Comparison of ENCODE assay signal across 17 cellular contexts in genomic region chr12:120726961-120727360, GRCh38. TPM values are rescaled to one million over a fixed set of nuclear protein-coding genes. Genes with fewer than 3 reads are reported as not detected.
DNase-seq lines count a peak whose midpoint lies in the region; ATAC-seq and TF ChIP-seq lines count a peak whose summit lies in the region.
"Had no signal": no experiment of that assay in that cellular context is flagged by ENCODE, and none has a peak within 500 bp of the region (broad histone marks: within the 10 kb centered on the region; RNA-seq: fewer than 3 reads in every experiment).

No MANE protein-coding gene starts in this region.

- peak overlapping the region; percentile 88 for H3K4me2 ChIP-seq in DND-41 (ENCODE audit: insufficient read depth, low read length)
- H3K4me2 ChIP-seq: KMS-11 had no signal

- H3K36me3 ChIP-seq in CD4-positive, CD25-positive, alpha-beta regulatory T cell (ENCODE audit: control insufficient read depth, insufficient read depth, low read length): peaks cover 16% of the 10 kb centered on the region
- H3K36me3 ChIP-seq in DND-41 (ENCODE audit: insufficient read depth, low read length) (peaks cover 38% of the 10 kb centered on the region), duodenal mucosa (ENCODE audit: control insufficient read depth in 1 of 2, insufficient read depth in 2 of 2, low read length in 2 of 2) (peaks cover 14 to 51% of the 10 kb centered on the region in 2 donors)
- H3K36me3 ChIP-seq: ovary had no signal

- intact Hi-C loops in natural killer cell (cut with micrococcal nuclease) (loop anchor here (5.0 kb wide), 1 partner anchor 145 kb away; the partner anchor contains the start of gene POP5), head of caudate nucleus (cut with DNase I) (loop anchor here (10.0 kb wide), 1 partner anchor 178 kb away; the partner anchor contains the start of gene SPPL3)

- TF ChIP-seq CTCF in DND-41 (IDR thresholded peaks at IDR 0.05; ENCODE audit: borderline replicate concordance, extremely low read depth, low read length, poor library complexity, severe bottlenecking) (no peak), natural killer cell (IDR thresholded peaks at IDR 0.05) (no peak)

- DNase-seq in CD4-positive, CD25-positive, alpha-beta regulatory T cell: no peak
- DNase-seq in DND-41 (no peak), natural killer cell (no peak), DMS153 (lab: John Stamatoyannopoulos, UW) (no peak), head of caudate nucleus (no peak)
- DNase-seq: activated CD4-positive, alpha-beta memory T cell treated with anti-CD3 and anti-CD28 coated beads for 36 hours; activated effector memory CD4-positive, alpha-beta T cell treated with Interleukin-2 at 50 U/mL for 16 hours; DMS53; NCI-H1105 treated with DMSO at 0.1 percent for 48 hours; NCI-H748 treated with DMSO at 0.1 percent for 48 hours; ovary had no signal

- H3K27ac Mint-ChIP-seq in CD4-positive, CD25-positive, alpha-beta regulatory T cell: peak overlapping the region in 1 of 3 donors; percentile 42
- H3K27ac Mint-ChIP-seq in natural killer cell: no peak overlapping the region
- H3K27ac Mint-ChIP-seq: activated CD4-positive, alpha-beta memory T cell treated with anti-CD3 and anti-CD28 coated beads for 36 hours had no signal

- H3K27me3 ChIP-seq in CD4-positive, CD25-positive, alpha-beta regulatory T cell (ENCODE audit: control insufficient read depth, insufficient read depth, low read length): no peaks in the 10 kb centered on the region
- H3K27me3 ChIP-seq in DND-41 (ENCODE audit: insufficient read depth, low read length, poor library complexity) (no peaks in the 10 kb centered on the region), duodenal mucosa (ENCODE audit: control insufficient read depth in 1 of 2, insufficient read depth in 2 of 2, low read length in 2 of 2) (no peaks in the 10 kb centered on the region)
- H3K27me3 ChIP-seq: ascending aorta, ovary had no signal

- H3K36me3 Mint-ChIP-seq in CD4-positive, CD25-positive, alpha-beta regulatory T cell: peaks cover 26% of the 10 kb centered on the region
- H3K36me3 Mint-ChIP-seq in natural killer cell: no peaks in the 10 kb centered on the region

- H3K4me1 ChIP-seq in CD4-positive, CD25-positive, alpha-beta regulatory T cell (ENCODE audit: control insufficient read depth, insufficient read depth, low read length, poor library complexity, severe bottlenecking): peaks cover 13% of the 10 kb centered on the region
- H3K4me1 ChIP-seq in DND-41 (ENCODE audit: insufficient read depth, low read length) (peaks cover 24% of the 10 kb centered on the region), duodenal mucosa (ENCODE audit: control insufficient read depth in 1 of 2, insufficient read depth in 2 of 2, low read length in 2 of 2) (peaks cover 15 to 29% of the 10 kb centered on the region in 2 donors)

- peaks cover 9% of the 10 kb centered on the region for H3K79me2 ChIP-seq in DND-41 (ENCODE audit: insufficient read depth, low read length)

- H3K27ac ChIP-seq in CD4-positive, CD25-positive, alpha-beta regulatory T cell (ENCODE audit: insufficient read depth, low read length, poor library complexity, severe bottlenecking): no peak overlapping the region
- H3K27ac ChIP-seq in DND-41 (ENCODE audit: low read length) (no peak overlapping the region; the same call in 1 of the 2 replicates), duodenal mucosa (ENCODE audit: low read depth, low read length) (no peak overlapping the region)
- H3K27ac ChIP-seq: KMS-11, SK-N-MC had no signal

- H3K9me3 Mint-ChIP-seq in CD4-positive, CD25-positive, alpha-beta regulatory T cell: peaks cover 0 to 5% (median 0%) of the 10 kb centered on the region in 7 donors
- no peaks in the 10 kb centered on the region for H3K9me3 Mint-ChIP-seq in natural killer cell
- H3K9me3 Mint-ChIP-seq: activated CD4-positive, alpha-beta memory T cell treated with anti-CD3 and anti-CD28 coated beads for 36 hours had no signal

- H4K20me1 ChIP-seq in DND-41 (ENCODE audit: insufficient read depth, low read length): no peaks in the 10 kb centered on the region

- ATAC-seq in CD4-positive, CD25-positive, alpha-beta regulatory T cell (ENCODE audit: low read depth in 2 of 2): no peak
- ATAC-seq in DND-41 (ENCODE audit: insufficient read depth, low read depth): no peak
- no peak for ATAC-seq in natural killer cell
- ATAC-seq in activated CD4-positive, CD25-positive, alpha-beta regulatory T cell treated with anti-CD3 and anti-CD28 coated beads, Interleukin-2, amount 50 U/mL, for 24 hours: no peak
- no peak for ATAC-seq in HG02588 (IDR thresholded peaks at IDR 0.05; ENCODE audit: unreplicated experiment)

- peak overlapping the region in 3 of 4 donors; percentile 86 to 95 (median 93) for H3K4me3 Mint-ChIP-seq in CD4-positive, CD25-positive, alpha-beta regulatory T cell
- H3K4me3 Mint-ChIP-seq in natural killer cell: peak overlapping the region; percentile 91

- H3K9ac ChIP-seq in DND-41 (ENCODE audit: low read depth, low read length) (peak overlapping the region; percentile 87; the same call in 1 of the 2 replicates), duodenal mucosa (ENCODE audit: low read depth in 1 of 2, low read length in 2 of 2) (peak overlapping the region; percentile 88 to 93)
- H3K9ac ChIP-seq: KMS-11 had no signal

- no peak overlapping the region for H2AFZ ChIP-seq in DND-41 (ENCODE audit: low read depth, low read length)

- no peak overlapping the region for H3K4me3 ChIP-seq in CD4-positive, CD25-positive, alpha-beta regulatory T cell (ENCODE audit: low read depth, low read length)
- H3K4me3 ChIP-seq in DND-41 (ENCODE audit: low read depth in 1 of 2, low read length in 2 of 2) (peak overlapping the region in 1 of 2 experiments; percentile 78; a peak in 2 of 4 replicates), duodenal mucosa (ENCODE audit: low read depth in 1 of 2, low read length in 2 of 2) (peak overlapping the region; percentile 80 to 88)

- no peaks in the 10 kb centered on the region for H3K27me3 Mint-ChIP-seq in CD4-positive, CD25-positive, alpha-beta regulatory T cell
- H3K27me3 Mint-ChIP-seq in natural killer cell (ENCODE audit: low read depth in 2 of 2): no peaks in the 10 kb centered on the region
- H3K27me3 Mint-ChIP-seq: activated CD4-positive, alpha-beta memory T cell treated with anti-CD3 and anti-CD28 coated beads for 36 hours had no signal

- peaks cover 0 to 28% (median 19%) of the 10 kb centered on the region in 4 donors for H3K4me1 Mint-ChIP-seq in CD4-positive, CD25-positive, alpha-beta regulatory T cell
- peaks cover 16 to 28% of the 10 kb centered on the region in 2 donors for H3K4me1 Mint-ChIP-seq in natural killer cell

- no peaks in the 10 kb centered on the region for H3K9me3 ChIP-seq in CD4-positive, CD25-positive, alpha-beta regulatory T cell (ENCODE audit: control insufficient read depth in 2 of 2, low read length in 2 of 2)
- no peaks in the 10 kb centered on the region for H3K9me3 ChIP-seq in DND-41 (ENCODE audit: insufficient read depth, low read length, severe bottlenecking)
- no peaks in the 10 kb centered on the region for H3K9me3 ChIP-seq in duodenal mucosa (ENCODE audit: control insufficient read depth in 1 of 2, low read length in 2 of 2)
- H3K9me3 ChIP-seq: ascending aorta, ovary had no signal

RNA-seq across cellular contexts. Expression of gene ACADS, which starts 1.3 kb away (rescaled TPM):
- total RNA-seq in CD4-positive, CD25-positive, alpha-beta regulatory T cell: 10.9 TPM
- polyA plus RNA-seq in CD4-positive, CD25-positive, alpha-beta regulatory T cell: 10 to 100 TPM; 26.6 to 29.8 (median 27.4) TPM
- 10 to 100 TPM; 14.9 to 18.6 (median 15.5) TPM for total RNA-seq in natural killer cell

RNA-seq across cellular contexts. Expression of gene UNC119B, which starts 16.7 kb away (rescaled TPM):
- total RNA-seq in CD4-positive, CD25-positive, alpha-beta regulatory T cell: 10.9 TPM
- 1 to 10 TPM; 6.6 to 9.4 (median 8.0) TPM for polyA plus RNA-seq in CD4-positive, CD25-positive, alpha-beta regulatory T cell
- 10 to 100 TPM; 10.7 to 11.6 (median 11.6) TPM for total RNA-seq in natural killer cell

RNA-seq across cellular contexts. Expression of gene MLEC, which starts 40.0 kb away (rescaled TPM):
- 28.2 TPM for total RNA-seq in CD4-positive, CD25-positive, alpha-beta regulatory T cell
- 10 to 100 TPM; 41.0 to 61.4 (median 44.7) TPM for polyA plus RNA-seq in CD4-positive, CD25-positive, alpha-beta regulatory T cell
- total RNA-seq in natural killer cell: 10 to 100 TPM; 47.4 to 52.8 (median 49.6) TPM
